ENCODE assay signal across 17 cellular contexts in genomic region chr4:144499777-144500176, GRCh38.
DNase-seq lines count a peak whose midpoint lies in the region; ATAC-seq, FAIRE-seq and TF ChIP-seq lines count a peak whose summit lies in the region.
"Had no signal": no experiment of that assay in that cellular context is flagged by ENCODE, and none has a peak within 500 bp of the region (broad histone marks: within the 10 kb centered on the region; RNA-seq: fewer than 3 reads in every experiment).

No MANE protein-coding gene starts in this region.

- no peak overlapping the region for H3K4me3 Mint-ChIP-seq in Calu3 (ENCODE audit: low read depth, unreplicated experiment)
- H3K4me3 Mint-ChIP-seq: naive thymus-derived CD8-positive, alpha-beta T cell; type B pancreatic cell had no signal

- H3K27ac ChIP-seq in pancreas (no peak overlapping the region), adrenal gland (no peak overlapping the region)

- H3K9me3 ChIP-seq in pancreas (no peaks in the 10 kb centered on the region), adrenal gland (replicated peaks in 1 of 3) (no peaks in the 10 kb centered on the region)
- H3K9me3 ChIP-seq: Caco-2 had no signal

- no peak for FAIRE-seq in pancreas (lab: Jason Lieb, UNC)

- H3K27ac Mint-ChIP-seq in Calu3 (ENCODE audit: unreplicated experiment): no peak overlapping the region
- H3K27ac Mint-ChIP-seq: type B pancreatic cell had no signal

- H3K36me3 ChIP-seq in pancreas (no peaks in the 10 kb centered on the region), adrenal gland (replicated peaks in 1 of 2) (no peaks in the 10 kb centered on the region)

- no peaks in the 10 kb centered on the region for H3K36me3 Mint-ChIP-seq in Calu3 (ENCODE audit: insufficient read depth, unreplicated experiment)
- H3K36me3 Mint-ChIP-seq: naive thymus-derived CD8-positive, alpha-beta T cell; type B pancreatic cell had no signal

- no peak overlapping the region for H3K4me3 ChIP-seq in GM12864 (ENCODE audit: low read depth, low read length)
- no peak overlapping the region for H3K4me3 ChIP-seq in pancreas
- no peak overlapping the region for H3K4me3 ChIP-seq in adrenal gland
- H3K4me3 ChIP-seq in lower leg skin (ENCODE audit: low read depth, poor library complexity, severe bottlenecking): no peak overlapping the region

- no TSS peak for BruUV-seq in Calu3 (replicated peaks; lab: Mats Ljungman, UMichigan)

- ATAC-seq in GM19025 (IDR thresholded peaks at IDR 0.05; ENCODE audit: low read depth, unreplicated experiment) (peak; percentile 69), GM21737 (IDR thresholded peaks at IDR 0.05; ENCODE audit: unreplicated experiment) (peak; percentile 81), HG03103 (IDR thresholded peaks at IDR 0.05; ENCODE audit: low read depth, unreplicated experiment) (peak; percentile 48), pancreas (no peak)
- ATAC-seq: left ventricle myocardium superior; naive thymus-derived CD8-positive, alpha-beta T cell had no signal

- TF ChIP-seq CTCF in GM12864 (IDR thresholded peaks at IDR 0.05; ENCODE audit: low read depth, low read length, missing control alignments) (no peak), pancreas (IDR thresholded peaks at IDR 0.05) (no peak), Calu3 (IDR thresholded peaks at IDR 0.05; ENCODE audit: unreplicated experiment) (no peak), adrenal gland (IDR thresholded peaks at IDR 0.05) (no peak), lower leg skin (IDR thresholded peaks at IDR 0.05) (no peak)

- CTCF ChIA-PET in Calu3 (lab: Charles Lee): no interaction called here

- DNase-seq in GM12864 (ENCODE audit: low read depth): peak; percentile 4
- no peak for DNase-seq in pancreas
- DNase-seq in Calu3: no peak
- DNase-seq in adrenal gland: no peak
- DNase-seq in lower leg skin (ENCODE audit: low spot score in 2 of 2): no peak
- DNase-seq: ACHN; Caco-2; GF-D8; KG1; left ventricle myocardium superior; naive thymus-derived CD8-positive, alpha-beta T cell; NCI-H146; NCI-H510A had no signal

- TF ChIP-seq POLR2A in adrenal gland (IDR thresholded peaks at IDR 0.05) (no peak), lower leg skin (IDR thresholded peaks at IDR 0.05) (no peak)

- intact Hi-C loops in pancreas (cut with DNase I): no loop called here
- intact Hi-C loops in Calu3 (cut with micrococcal nuclease; ENCODE audit: unreplicated experiment): no loop called here
- intact Hi-C loops in adrenal gland (cut with DNase I): no loop called here
- intact Hi-C loops in lower leg skin (cut with DNase I; ENCODE audit: low total_unique reads): no loop called here

- H3K27me3 Mint-ChIP-seq in Calu3 (ENCODE audit: unreplicated experiment): no peaks in the 10 kb centered on the region
- H3K27me3 Mint-ChIP-seq: type B pancreatic cell had no signal

- H3K27me3 ChIP-seq in pancreas: no peaks in the 10 kb centered on the region
- H3K27me3 ChIP-seq in adrenal gland: no peaks in the 10 kb centered on the region

- H3K4me1 ChIP-seq in pancreas (no peaks in the 10 kb centered on the region), adrenal gland (replicated peaks in 1 of 2) (no peaks in the 10 kb centered on the region)
- H3K4me1 ChIP-seq: Caco-2 had no signal

- H3K9me3 Mint-ChIP-seq in Calu3 (ENCODE audit: low read depth, unreplicated experiment): no peaks in the 10 kb centered on the region

- H3K4me1 Mint-ChIP-seq in Calu3 (ENCODE audit: low read depth, unreplicated experiment): no peaks in the 10 kb centered on the region

Comparison
In these comparisons a context has a peak if more than half of its experiments do, and no peak if none do; other contexts are left out.
1. ATAC-seq: peak in GM19025 (single experiment), GM21737 (single experiment) and HG03103 (single experiment); none in pancreas (0 of 4).